Comparison of ENCODE assay signal across 17 cellular contexts in the genomic region with DNA sequence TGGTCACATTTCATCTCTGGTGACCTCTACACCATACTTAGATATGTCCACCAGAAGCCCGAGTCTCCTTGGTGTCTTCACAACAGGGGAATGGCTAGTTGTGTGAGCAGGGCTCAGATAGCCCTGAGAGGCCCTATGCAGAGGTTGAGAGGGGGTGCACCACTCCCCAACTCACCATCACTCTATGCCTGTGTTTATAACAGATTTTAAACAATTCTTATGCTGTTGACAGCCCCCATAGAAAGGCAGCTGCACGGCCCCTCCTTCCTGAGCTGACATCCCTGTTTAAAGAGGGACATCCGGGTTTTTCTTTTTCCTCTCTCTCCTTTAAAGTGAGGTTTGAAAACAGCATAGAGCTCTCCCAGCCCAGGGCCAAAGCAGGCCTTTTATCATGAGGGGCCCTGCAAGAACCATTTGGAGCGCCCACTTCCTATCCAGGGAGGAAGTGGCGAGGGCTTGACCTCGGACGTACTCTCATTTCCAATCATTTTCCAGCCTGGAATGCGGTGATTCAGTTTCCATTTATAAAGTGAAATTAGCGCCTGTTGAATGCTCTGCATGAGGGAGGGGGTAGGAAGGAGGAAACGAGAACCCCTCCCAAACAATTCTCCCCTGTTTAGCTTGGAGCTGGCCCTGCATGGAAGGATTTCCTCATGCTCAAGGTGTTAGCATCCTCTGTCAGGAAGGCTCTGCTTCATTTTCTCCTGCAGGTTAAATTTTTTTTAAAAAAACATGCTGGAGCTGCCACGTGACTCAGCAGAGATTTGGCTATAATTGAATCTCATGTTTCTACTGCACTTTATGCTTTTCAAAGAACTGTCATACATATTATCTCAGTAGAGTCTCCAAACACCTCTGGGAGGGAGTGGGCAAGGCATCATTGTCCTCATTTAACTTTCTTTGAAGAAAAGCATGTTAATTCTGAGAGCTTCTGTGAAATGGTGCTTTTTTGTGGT.
DNase-seq lines count a peak whose midpoint lies in the region; ATAC-seq, FAIRE-seq and TF ChIP-seq lines count a peak whose summit lies in the region.
"Had no signal": no experiment of that assay in that cellular context is flagged by ENCODE, and none has a peak within 500 bp of the region (broad histone marks: within the 10 kb centered on the region; RNA-seq: fewer than 3 reads in every experiment).

No MANE protein-coding gene starts in this region.

- H3K9me3 ChIP-seq in K562 (replicated peaks; ENCODE audit: control insufficient read depth, insufficient read depth, low read depth, low read length) (no peaks in the 10 kb centered on the region), left ventricle myocardium inferior (replicated peaks) (no peaks in the 10 kb centered on the region), Karpas-422 (ENCODE audit: low read length) (no peaks in the 10 kb centered on the region)

- H4K20me1 ChIP-seq in GM23338 (replicated peaks; ENCODE audit: insufficient read depth) (no peaks in the 10 kb centered on the region), K562 (replicated peaks; ENCODE audit: control insufficient read depth, insufficient read depth, low read length) (0 out of 2 replicates have a peak, but pooled peaks cover 4% of the 10 kb centered on the region), Karpas-422 (ENCODE audit: insufficient read depth, low read depth, low read length) (no peaks in the 10 kb centered on the region)

- H3K9ac ChIP-seq in K562 (ENCODE audit: insufficient read depth in 1 of 2, low read depth in 2 of 2, low read length in 2 of 2) (no peak overlapping the region), Karpas-422 (ENCODE audit: low read length) (no peak overlapping the region)
- H3K9ac ChIP-seq: GM23248 had no signal

- in situ Hi-C loops in K562 (cut with MboI), result no loop called here

- H3K4me2 ChIP-seq in GM23338 (no peak overlapping the region), K562 (ENCODE audit: insufficient read depth, low read length) (no peak overlapping the region), Karpas-422 (ENCODE audit: low read depth, low read length, poor library complexity, severe bottlenecking) (no peak overlapping the region)

- no peak overlapping the region for H3K4me3 Mint-ChIP-seq in GM23338
- H3K4me3 Mint-ChIP-seq in mesothelial cell of epicardium, result no peak overlapping the region

- ATAC-seq in GM23338 (no peak), K562 (no peak; the same call in 2 of the 3 replicates), HG03439 (IDR thresholded peaks at IDR 0.05; ENCODE audit: unreplicated experiment) (no peak)
- ATAC-seq: PC-3 had no signal

- H3F3A ChIP-seq in GM23338 (replicated peaks; ENCODE audit: low read depth), result no peaks in the 10 kb centered on the region

- TF ChIP-seq CTCF in GM23338 (conservative IDR thresholded peaks at IDR 0.05; ENCODE audit: low read depth in 2 of 2), result no peak
- TF ChIP-seq CTCF in K562 (IDR thresholded peaks at IDR 0.05 in 2 of 3, conservative IDR thresholded peaks at IDR 0.05 in 1 of 3; ENCODE audit: insufficient read depth in 2 of 3, low read depth in 1 of 3, low read length in 3 of 3), result no peak
- TF ChIP-seq CTCF in left ventricle myocardium inferior (IDR thresholded peaks at IDR 0.05; ENCODE audit: borderline replicate concordance), result no peak
- TF ChIP-seq CTCF in mesothelial cell of epicardium (IDR thresholded peaks at IDR 0.05; ENCODE audit: unreplicated experiment), result no peak

- DNase-seq in GM23338 (ENCODE audit: low spot score) (no peak), K562 (ENCODE audit: extremely low read depth in 1 of 4, low spot score in 3 of 4) (no peak), left ventricle myocardium inferior (no peak), mesothelial cell of epicardium (ENCODE audit: low spot score in 2 of 2, unreplicated experiment in 2 of 2) (no peak), RCC 7860 (ENCODE audit: low spot score) (no peak), dedifferentiated amniotic fluid mesenchymal stem cell (ENCODE audit: extremely low spot score) (no peak), Karpas-422 (no peak)
- DNase-seq: CD4-positive, CD25-positive, alpha-beta regulatory T cell; DMS53; GM23248; NCI-H1048; NCI-H1694; NCI-H2107; PC-3 had no signal

- no peaks in the 10 kb centered on the region for H3K27me3 Mint-ChIP-seq in GM23338 (ENCODE audit: insufficient read depth, low read depth, poor library complexity)
- H3K27me3 Mint-ChIP-seq in mesothelial cell of epicardium (ENCODE audit: low read depth), result no peaks in the 10 kb centered on the region
- H3K27me3 Mint-ChIP-seq: CD4-positive, CD25-positive, alpha-beta regulatory T cell had no signal

- WGBS in K562 (ENCODE audit: insufficient coverage, low coverage, missing lambda C conversion rate), result under 1% methylated on average over 11 of the region's 11 CpGs

- H3K4me1 Mint-ChIP-seq in GM23338 (no peaks in the 10 kb centered on the region), mesothelial cell of epicardium (peaks cover 15% of the 10 kb centered on the region)
- H3K4me1 Mint-ChIP-seq: CD4-positive, CD25-positive, alpha-beta regulatory T cell had no signal

- no peaks in the 10 kb centered on the region for H3K36me3 Mint-ChIP-seq in GM23338 (ENCODE audit: low read depth)
- no peaks in the 10 kb centered on the region for H3K36me3 Mint-ChIP-seq in mesothelial cell of epicardium
- H3K36me3 Mint-ChIP-seq: CD4-positive, CD25-positive, alpha-beta regulatory T cell had no signal

- TF ChIP-seq EP300 in K562 (IDR thresholded peaks at IDR 0.05; ENCODE audit: low read length), result no peak

- no peaks in the 10 kb centered on the region for H3K4me1 ChIP-seq in GM23338 (ENCODE audit: insufficient read depth)
- no peaks in the 10 kb centered on the region for H3K4me1 ChIP-seq in K562 (replicated peaks in 1 of 2; ENCODE audit: control insufficient read depth in 2 of 2, insufficient read depth in 2 of 2, low read length in 2 of 2)
- H3K4me1 ChIP-seq in left ventricle myocardium inferior, result peaks cover 32% of the 10 kb centered on the region
- no peaks in the 10 kb centered on the region for H3K4me1 ChIP-seq in Karpas-422 (ENCODE audit: low read length)

- H3K9me3 Mint-ChIP-seq in GM23338 (no peaks in the 10 kb centered on the region; the same call in 1 of the 3 replicates), mesothelial cell of epicardium (peaks cover 3% of the 10 kb centered on the region)

- H3K4me3 ChIP-seq in GM23338, result no peak overlapping the region
- no peak overlapping the region for H3K4me3 ChIP-seq in K562
- no peak overlapping the region for H3K4me3 ChIP-seq in left ventricle myocardium inferior
- H3K4me3 ChIP-seq in Karpas-422 (ENCODE audit: low read length), result no peak overlapping the region
- H3K4me3 ChIP-seq: GM23248 had no signal

- TF ChIP-seq POLR2A in K562 (conservative IDR thresholded peaks at IDR 0.05), result no peak

- BruUV-seq in K562 (replicated peaks; lab: Mats Ljungman, UMichigan), result no TSS peak

- H3K27ac Mint-ChIP-seq in GM23338, result no peak overlapping the region
- peak overlapping the region; percentile 36 for H3K27ac Mint-ChIP-seq in mesothelial cell of epicardium
- H3K27ac Mint-ChIP-seq: CD4-positive, CD25-positive, alpha-beta regulatory T cell had no signal

- H2AFZ ChIP-seq in GM23338 (0 out of 2 replicates have a peak overlapping the region, but pooled peaks have one; percentile 63), K562 (ENCODE audit: low read depth, low read length) (no peak overlapping the region), Karpas-422 (ENCODE audit: low read length) (no peak overlapping the region)
- H2AFZ ChIP-seq: GM23248 had no signal

- TF ChIP-seq RAD21 in K562 (CRISPR knock-in tag; conservative IDR thresholded peaks at IDR 0.05 in 1 of 2, IDR thresholded peaks at IDR 0.05 in 1 of 2), result no peak

- H3K79me2 ChIP-seq in GM23338 (replicated peaks; ENCODE audit: insufficient read depth), result no peaks in the 10 kb centered on the region
- no peaks in the 10 kb centered on the region for H3K79me2 ChIP-seq in K562 (ENCODE audit: control insufficient read depth, insufficient read depth, low read length)
- H3K79me2 ChIP-seq in Karpas-422 (ENCODE audit: low read length), result no peaks in the 10 kb centered on the region

- no peaks in the 10 kb centered on the region for H3K9me1 ChIP-seq in K562 (ENCODE audit: control insufficient read depth, insufficient read depth, low read length)

- FAIRE-seq in K562 (lab: Jason Lieb, UNC) (no peak), RCC 7860 (lab: Jason Lieb, UNC) (no peak)
- FAIRE-seq: GM18507, GM19239 had no signal

- POLR2A ChIA-PET in K562 (lab: Yijun Ruan, JAX), result interaction anchor here (1.1 kb wide), 1 partner anchor 12 kb away, joined by 3 read pairs; no protein-coding TSS in a partner anchor

- CTCF ChIA-PET in K562 (lab: Yijun Ruan, JAX; ENCODE audit: low intra/inter-chr PET ratio), result no interaction called here

- H3K27me3 ChIP-seq in GM23338 (ENCODE audit: insufficient read depth), result no peaks in the 10 kb centered on the region
- H3K27me3 ChIP-seq in K562 (ENCODE audit: control insufficient read depth in 2 of 2, insufficient read depth in 2 of 2, low read length in 2 of 2), result peaks cover 18 to 39% of the 10 kb centered on the region in 2 experiments; a peak in 4 of 5 replicates
- no peaks in the 10 kb centered on the region for H3K27me3 ChIP-seq in left ventricle myocardium inferior (ENCODE audit: low read depth)
- no peaks in the 10 kb centered on the region for H3K27me3 ChIP-seq in Karpas-422 (ENCODE audit: low read length)

- no peak overlapping the region for H3K27ac ChIP-seq in GM23338 (ENCODE audit: low read depth)
- H3K27ac ChIP-seq in K562 (ENCODE audit: extremely low read depth, low read depth, low read length), result no peak overlapping the region
- peak overlapping the region; percentile 77 for H3K27ac ChIP-seq in left ventricle myocardium inferior (replicated peaks)
- H3K27ac ChIP-seq in Karpas-422 (ENCODE audit: low read length), result no peak overlapping the region
- H3K27ac ChIP-seq: GM23248 had no signal

- intact Hi-C loops in K562 (cut with micrococcal nuclease) (no loop called here), left ventricle myocardium inferior (cut with micrococcal nuclease) (no loop called here)

- H3K36me3 ChIP-seq in GM23338 (ENCODE audit: insufficient read depth) (no peaks in the 10 kb centered on the region), K562 (ENCODE audit: control insufficient read depth, insufficient read depth, low read length) (no peaks in the 10 kb centered on the region), left ventricle myocardium inferior (no peaks in the 10 kb centered on the region), Karpas-422 (ENCODE audit: insufficient read depth, low read length) (no peaks in the 10 kb centered on the region)

- 0 out of 2 replicates have a peak, but pooled peaks cover 10% of the 10 kb centered on the region for H3K9me2 ChIP-seq in GM23338 (ENCODE audit: insufficient read depth)
- no peaks in the 10 kb centered on the region for H3K9me2 ChIP-seq in Karpas-422 (replicated peaks; ENCODE audit: insufficient read depth, low read length)

TF ChIP-seq in GM23338, 12 proteins besides CTCF, POLR2A, EP300 and RAD21 (continues in another document):
- TF ChIP-seq EZH2phosphoT487 (IDR thresholded peaks at IDR 0.05; ENCODE audit: unreplicated experiment) (no peak), EZH2 (IDR thresholded peaks at IDR 0.05; ENCODE audit: low read depth, unreplicated experiment) (no peak)

TF ChIP-seq in K562, 482 proteins besides CTCF, POLR2A, EP300 and RAD21 (continues in another document):
- 0 out of 2 replicates have a peak, but pooled peaks have one; percentile 2 for TF ChIP-seq MAFF (IDR thresholded peaks at IDR 0.05; ENCODE audit: low read length)
- TF ChIP-seq NFE2 (IDR thresholded peaks at IDR 0.05; ENCODE audit: low read depth), result peak; percentile 55; the same call in 1 of the 2 replicates
- no peak for TF ChIP-seq MEIS2 (IDR thresholded peaks at IDR 0.05; ENCODE audit: partially characterized antibody)
